In the genomic region with DNA sequence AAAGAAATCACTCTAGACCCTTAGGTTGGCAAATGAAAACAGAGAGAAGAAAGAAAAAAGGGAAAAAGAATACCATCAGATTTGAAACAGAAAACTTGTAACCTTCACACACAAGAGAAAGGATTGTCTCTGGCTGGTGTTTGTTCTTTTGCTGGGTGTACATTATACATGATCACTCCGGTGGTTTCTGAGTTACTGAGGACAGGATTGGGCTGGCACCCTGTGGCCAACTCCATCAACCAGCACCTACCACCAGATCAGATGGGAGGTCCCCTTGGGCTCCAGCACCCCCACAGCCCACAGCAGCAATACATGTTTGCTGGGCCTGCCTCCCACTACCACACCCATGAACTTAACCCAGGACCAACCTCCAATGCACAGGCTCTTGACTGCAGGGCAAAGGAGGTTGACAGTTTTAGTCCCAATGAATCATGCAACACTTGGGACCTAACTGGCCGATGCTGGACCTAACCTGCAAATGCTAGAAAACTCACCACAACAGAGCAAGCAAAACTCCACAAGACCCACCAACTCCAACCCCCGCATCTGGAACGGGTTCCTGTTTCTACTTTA, we compare ENCODE assay signal across 1 cellular context.
TF ChIP-seq lines count a peak whose summit lies in the region.

No MANE protein-coding gene starts in this region.

TF ChIP-seq in HepG2, 621 proteins besides CTCF, POLR2A, EP300 and RAD21 (continued from another document):
- TF ChIP-seq ZNF670 (CRISPR knock-in tag; IDR thresholded peaks at IDR 0.05; ENCODE audit: borderline replicate concordance) (no peak), HIC2 (CRISPR knock-in tag; IDR thresholded peaks at IDR 0.05; ENCODE audit: low read depth) (no peak), ZNF652 (CRISPR knock-in tag; IDR thresholded peaks at IDR 0.05; ENCODE audit: borderline replicate concordance, low read depth) (no peak), BCL6 (CRISPR knock-in tag; IDR thresholded peaks at IDR 0.05) (no peak), SALL1 (CRISPR knock-in tag; IDR thresholded peaks at IDR 0.05) (0 out of 2 replicates have a peak, but pooled peaks have one; percentile 13), NFIC (IDR thresholded peaks at IDR 0.05; ENCODE audit: low read length) (no peak), NR0B2 (CRISPR knock-in tag; IDR thresholded peaks at IDR 0.05) (no peak), RXRB (CRISPR knock-in tag; IDR thresholded peaks at IDR 0.05; ENCODE audit: borderline replicate concordance) (peak; percentile 20; the same call in 1 of the 2 replicates), HMG20A (CRISPR knock-in tag; IDR thresholded peaks at IDR 0.05; ENCODE audit: borderline replicate concordance) (no peak), SOX13 (IDR thresholded peaks at IDR 0.05) (no peak), SOX13 (CRISPR knock-in tag; conservative IDR thresholded peaks at IDR 0.05 in 1 of 2, IDR thresholded peaks at IDR 0.05 in 1 of 2) (peak in 1 of 2 experiments; percentile 40; a peak in 2 of 4 replicates), TCF7L2 (IDR thresholded peaks at IDR 0.05; ENCODE audit: low read depth, low read length) (no peak), ZNF644 (CRISPR knock-in tag; IDR thresholded peaks at IDR 0.05; ENCODE audit: low read depth) (0 out of 2 replicates have a peak, but pooled peaks have one; percentile 23), STAG1 (CRISPR knock-in tag; IDR thresholded peaks at IDR 0.05) (peak; percentile 58), RBM22 (optimal IDR thresholded peaks at IDR 0.05; ENCODE audit: low read length) (peak; percentile 89), RCOR2 (CRISPR knock-in tag; IDR thresholded peaks at IDR 0.05) (0 out of 2 replicates have a peak, but pooled peaks have one; percentile 29), ZNF841 (CRISPR knock-in tag; IDR thresholded peaks at IDR 0.05; ENCODE audit: borderline replicate concordance) (no peak), MIXL1 (CRISPR knock-in tag; IDR thresholded peaks at IDR 0.05) (no peak), ZNF839 (CRISPR knock-in tag; IDR thresholded peaks at IDR 0.05; ENCODE audit: borderline replicate concordance) (no peak), GATAD2A (CRISPR knock-in tag; IDR thresholded peaks at IDR 0.05) (0 out of 2 replicates have a peak, but pooled peaks have one; percentile 22), ZNF562 (CRISPR knock-in tag; IDR thresholded peaks at IDR 0.05; ENCODE audit: borderline replicate concordance) (no peak), ZFP41 (CRISPR knock-in tag; IDR thresholded peaks at IDR 0.05; ENCODE audit: borderline replicate concordance) (no peak), ARID4A (CRISPR knock-in tag; IDR thresholded peaks at IDR 0.05; ENCODE audit: borderline replicate concordance) (no peak), CERS6 (CRISPR knock-in tag; IDR thresholded peaks at IDR 0.05) (no peak), SRSF9 (IDR thresholded peaks at IDR 0.05; ENCODE audit: borderline replicate concordance, insufficient read depth, low read depth, low read length, poor library complexity, severe bottlenecking) (no peak), MED1 (CRISPR knock-in tag; IDR thresholded peaks at IDR 0.05) (peak; percentile 14; the same call in 1 of the 2 replicates), KMT2B (CRISPR knock-in tag; IDR thresholded peaks at IDR 0.05) (0 out of 2 replicates have a peak, but pooled peaks have one; percentile 23), TCF12 (IDR thresholded peaks at IDR 0.05) (no peak), TCF12 (CRISPR knock-in tag; IDR thresholded peaks at IDR 0.05) (no peak)
- TF ChIP-seq, protein P1, sequence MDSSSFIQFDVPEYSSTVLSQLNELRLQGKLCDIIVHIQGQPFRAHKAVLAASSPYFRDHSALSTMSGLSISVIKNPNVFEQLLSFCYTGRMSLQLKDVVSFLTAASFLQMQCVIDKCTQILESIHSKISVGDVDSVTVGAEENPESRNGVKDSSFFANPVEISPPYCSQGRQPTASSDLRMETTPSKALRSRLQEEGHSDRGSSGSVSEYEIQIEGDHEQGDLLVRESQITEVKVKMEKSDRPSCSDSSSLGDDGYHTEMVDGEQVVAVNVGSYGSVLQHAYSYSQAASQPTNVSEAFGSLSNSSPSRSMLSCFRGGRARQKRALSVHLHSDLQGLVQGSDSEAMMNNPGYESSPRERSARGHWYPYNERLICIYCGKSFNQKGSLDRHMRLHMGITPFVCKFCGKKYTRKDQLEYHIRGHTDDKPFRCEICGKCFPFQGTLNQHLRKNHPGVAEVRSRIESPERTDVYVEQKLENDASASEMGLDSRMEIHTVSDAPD (CRISPR knock-in tag; IDR thresholded peaks at IDR 0.05) = no peak
- TF ChIP-seq, protein P2, sequence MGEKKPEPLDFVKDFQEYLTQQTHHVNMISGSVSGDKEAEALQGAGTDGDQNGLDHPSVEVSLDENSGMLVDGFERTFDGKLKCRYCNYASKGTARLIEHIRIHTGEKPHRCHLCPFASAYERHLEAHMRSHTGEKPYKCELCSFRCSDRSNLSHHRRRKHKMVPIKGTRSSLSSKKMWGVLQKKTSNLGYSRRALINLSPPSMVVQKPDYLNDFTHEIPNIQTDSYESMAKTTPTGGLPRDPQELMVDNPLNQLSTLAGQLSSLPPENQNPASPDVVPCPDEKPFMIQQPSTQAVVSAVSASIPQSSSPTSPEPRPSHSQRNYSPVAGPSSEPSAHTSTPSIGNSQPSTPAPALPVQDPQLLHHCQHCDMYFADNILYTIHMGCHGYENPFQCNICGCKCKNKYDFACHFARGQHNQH (CRISPR knock-in tag; IDR thresholded peaks at IDR 0.05) = peak; percentile 32; the same call in 1 of the 2 replicates
- TF ChIP-seq, protein P3, sequence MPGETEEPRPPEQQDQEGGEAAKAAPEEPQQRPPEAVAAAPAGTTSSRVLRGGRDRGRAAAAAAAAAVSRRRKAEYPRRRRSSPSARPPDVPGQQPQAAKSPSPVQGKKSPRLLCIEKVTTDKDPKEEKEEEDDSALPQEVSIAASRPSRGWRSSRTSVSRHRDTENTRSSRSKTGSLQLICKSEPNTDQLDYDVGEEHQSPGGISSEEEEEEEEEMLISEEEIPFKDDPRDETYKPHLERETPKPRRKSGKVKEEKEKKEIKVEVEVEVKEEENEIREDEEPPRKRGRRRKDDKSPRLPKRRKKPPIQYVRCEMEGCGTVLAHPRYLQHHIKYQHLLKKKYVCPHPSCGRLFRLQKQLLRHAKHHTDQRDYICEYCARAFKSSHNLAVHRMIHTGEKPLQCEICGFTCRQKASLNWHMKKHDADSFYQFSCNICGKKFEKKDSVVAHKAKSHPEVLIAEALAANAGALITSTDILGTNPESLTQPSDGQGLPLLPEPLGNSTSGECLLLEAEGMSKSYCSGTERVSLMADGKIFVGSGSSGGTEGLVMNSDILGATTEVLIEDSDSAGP (CRISPR knock-in tag; IDR thresholded peaks at IDR 0.05; ENCODE audit: borderline replicate concordance) = no peak
- TF ChIP-seq, protein P4, sequence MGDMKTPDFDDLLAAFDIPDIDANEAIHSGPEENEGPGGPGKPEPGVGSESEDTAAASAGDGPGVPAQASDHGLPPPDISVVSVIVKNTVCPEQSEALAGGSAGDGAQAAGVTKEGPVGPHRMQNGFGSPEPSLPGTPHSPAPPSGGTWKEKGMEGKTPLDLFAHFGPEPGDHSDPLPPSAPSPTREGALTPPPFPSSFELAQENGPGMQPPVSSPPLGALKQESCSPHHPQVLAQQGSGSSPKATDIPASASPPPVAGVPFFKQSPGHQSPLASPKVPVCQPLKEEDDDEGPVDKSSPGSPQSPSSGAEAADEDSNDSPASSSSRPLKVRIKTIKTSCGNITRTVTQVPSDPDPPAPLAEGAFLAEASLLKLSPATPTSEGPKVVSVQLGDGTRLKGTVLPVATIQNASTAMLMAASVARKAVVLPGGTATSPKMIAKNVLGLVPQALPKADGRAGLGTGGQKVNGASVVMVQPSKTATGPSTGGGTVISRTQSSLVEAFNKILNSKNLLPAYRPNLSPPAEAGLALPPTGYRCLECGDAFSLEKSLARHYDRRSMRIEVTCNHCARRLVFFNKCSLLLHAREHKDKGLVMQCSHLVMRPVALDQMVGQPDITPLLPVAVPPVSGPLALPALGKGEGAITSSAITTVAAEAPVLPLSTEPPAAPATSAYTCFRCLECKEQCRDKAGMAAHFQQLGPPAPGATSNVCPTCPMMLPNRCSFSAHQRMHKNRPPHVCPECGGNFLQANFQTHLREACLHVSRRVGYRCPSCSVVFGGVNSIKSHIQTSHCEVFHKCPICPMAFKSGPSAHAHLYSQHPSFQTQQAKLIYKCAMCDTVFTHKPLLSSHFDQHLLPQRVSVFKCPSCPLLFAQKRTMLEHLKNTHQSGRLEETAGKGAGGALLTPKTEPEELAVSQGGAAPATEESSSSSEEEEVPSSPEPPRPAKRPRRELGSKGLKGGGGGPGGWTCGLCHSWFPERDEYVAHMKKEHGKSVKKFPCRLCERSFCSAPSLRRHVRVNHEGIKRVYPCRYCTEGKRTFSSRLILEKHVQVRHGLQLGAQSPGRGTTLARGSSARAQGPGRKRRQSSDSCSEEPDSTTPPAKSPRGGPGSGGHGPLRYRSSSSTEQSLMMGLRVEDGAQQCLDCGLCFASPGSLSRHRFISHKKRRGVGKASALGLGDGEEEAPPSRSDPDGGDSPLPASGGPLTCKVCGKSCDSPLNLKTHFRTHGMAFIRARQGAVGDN (CRISPR knock-in tag; IDR thresholded peaks at IDR 0.05) = peak; percentile 62
- TF ChIP-seq, protein P5, sequence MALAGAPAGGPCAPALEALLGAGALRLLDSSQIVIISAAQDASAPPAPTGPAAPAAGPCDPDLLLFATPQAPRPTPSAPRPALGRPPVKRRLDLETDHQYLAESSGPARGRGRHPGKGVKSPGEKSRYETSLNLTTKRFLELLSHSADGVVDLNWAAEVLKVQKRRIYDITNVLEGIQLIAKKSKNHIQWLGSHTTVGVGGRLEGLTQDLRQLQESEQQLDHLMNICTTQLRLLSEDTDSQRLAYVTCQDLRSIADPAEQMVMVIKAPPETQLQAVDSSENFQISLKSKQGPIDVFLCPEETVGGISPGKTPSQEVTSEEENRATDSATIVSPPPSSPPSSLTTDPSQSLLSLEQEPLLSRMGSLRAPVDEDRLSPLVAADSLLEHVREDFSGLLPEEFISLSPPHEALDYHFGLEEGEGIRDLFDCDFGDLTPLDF (CRISPR knock-in tag; IDR thresholded peaks at IDR 0.05) = no peak
